12 cellular contexts compared by ENCODE assay signal in the genomic region with DNA sequence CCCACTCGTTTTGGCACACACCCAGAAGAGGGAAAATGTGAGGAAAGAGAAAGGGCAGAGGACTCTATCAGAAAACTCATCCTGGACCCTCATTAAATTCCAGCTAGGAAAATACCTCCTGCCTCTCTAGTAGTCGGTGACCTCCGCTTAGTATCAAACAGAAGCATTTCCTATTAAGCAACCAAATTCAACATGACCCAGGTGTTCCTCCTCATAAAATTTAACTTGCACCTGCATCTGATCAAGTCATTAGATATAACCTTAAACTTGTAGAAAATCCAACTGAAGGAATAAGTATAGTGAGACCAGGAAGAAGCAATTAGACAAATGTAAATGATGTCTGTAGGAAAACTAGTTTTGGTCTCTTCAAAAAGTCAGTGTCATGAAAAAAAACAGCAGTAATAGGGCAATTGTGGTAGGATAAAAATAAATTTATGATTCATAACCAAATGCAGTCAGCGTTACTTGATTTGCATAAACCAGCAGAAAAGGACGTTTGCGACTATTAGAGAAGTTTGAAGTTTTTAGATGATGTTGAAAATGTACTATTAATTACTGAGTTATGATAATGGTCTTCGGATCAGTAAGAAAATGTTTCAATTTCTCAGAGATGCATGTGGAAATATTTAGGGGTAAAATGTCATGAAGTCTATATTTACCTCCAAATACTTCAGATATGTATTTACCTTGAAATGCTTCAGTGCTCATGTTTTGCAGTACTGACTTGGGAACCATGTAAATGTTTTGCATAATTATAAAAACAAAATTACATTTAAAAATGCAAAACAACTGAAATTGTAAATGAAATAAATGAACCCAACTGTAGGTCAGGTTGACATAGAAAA. TPM values are rescaled to one million over a fixed set of nuclear protein-coding genes. Genes with fewer than 3 reads are reported as not detected.
A peak's percentile ranks its signal among the peaks of the same experiment; 100 is the strongest.
DNase-seq lines count a peak whose midpoint lies in the region; ATAC-seq, FAIRE-seq and TF ChIP-seq lines count a peak whose summit lies in the region.
"Had no signal": no experiment of that assay in that cellular context is flagged by ENCODE, and none has a peak within 500 bp of the region (broad histone marks: within the 10 kb centered on the region; RNA-seq: fewer than 3 reads in every experiment).

No MANE protein-coding gene starts in this region.

- DNase-seq in GM13976 (ENCODE audit: low spot score) = peak; percentile 52
- DNase-seq in activated T-helper 2 cell treated with anti-CD3 and anti-CD28 coated beads, Interferon-gamma antibody, Interleukin-2, Interleukin-4, amounts not matched to agents 10 μg/mL and 5 μg/mL and 100 μg/mL, durations not matched to agents 14 hours and 24 hours and 36 hours (ENCODE audit: low spot score) = no peak
- no peak for DNase-seq in stimulated activated CD8-positive, alpha-beta memory T cell treated with anti-CD3 and anti-CD28 coated beads, Interleukin-4, amount 100 ng/mL, for 48 hours
- no peak for DNase-seq in stimulated activated naive CD8-positive, alpha-beta T cell treated with anti-CD3 and anti-CD28 coated beads, Interleukin-15, amount 100 ng/mL, for 72 hours
- DNase-seq in urothelium cell line (ENCODE audit: low spot score) = no peak
- DNase-seq: NCI-H2081 treated with DMSO at 0.1 percent for 48 hours, sigmoid colon had no signal

- H3K27me3 Mint-ChIP-seq in activated T-helper 2 cell treated with anti-CD3 and anti-CD28 coated beads, Interferon-gamma antibody, Interleukin-2, Interleukin-4, amounts not matched to agents 10 μg/mL and 5 μg/mL and 100 μg/mL, durations not matched to agents 14 hours and 24 hours and 36 hours (ENCODE audit: low read depth) = no peaks in the 10 kb centered on the region
- no peaks in the 10 kb centered on the region for H3K27me3 Mint-ChIP-seq in stimulated activated naive CD8-positive, alpha-beta T cell treated with anti-CD3 and anti-CD28 coated beads, Interleukin-15, amount 100 ng/mL, for 72 hours

- in situ Hi-C loops in GM13976 (cut with MboI; ENCODE audit: low sequenced_read_pairs, unreplicated experiment) = no loop called here

- peak overlapping the region; percentile 56 for H3K27ac Mint-ChIP-seq in activated T-helper 2 cell treated with anti-CD3 and anti-CD28 coated beads, Interferon-gamma antibody, Interleukin-2, Interleukin-4, amounts not matched to agents 10 μg/mL and 5 μg/mL and 100 μg/mL, durations not matched to agents 14 hours and 24 hours and 36 hours
- no peak overlapping the region for H3K27ac Mint-ChIP-seq in stimulated activated naive CD8-positive, alpha-beta T cell treated with anti-CD3 and anti-CD28 coated beads, Interleukin-15, amount 100 ng/mL, for 72 hours
- H3K27ac Mint-ChIP-seq: activated naive CD4-positive, alpha-beta T cell treated with anti-CD3 and anti-CD28 coated beads, Interleukin-2, amount 50 U/mL, for 72 hours had no signal

- peaks cover 29% of the 10 kb centered on the region for H3K36me3 Mint-ChIP-seq in activated T-helper 2 cell treated with anti-CD3 and anti-CD28 coated beads, Interferon-gamma antibody, Interleukin-2, Interleukin-4, amounts not matched to agents 10 μg/mL and 5 μg/mL and 100 μg/mL, durations not matched to agents 14 hours and 24 hours and 36 hours (ENCODE audit: low read depth)
- H3K36me3 Mint-ChIP-seq: activated naive CD4-positive, alpha-beta T cell treated with anti-CD3 and anti-CD28 coated beads, Interleukin-2, amount 50 U/mL, for 72 hours had no signal

- peaks cover 46% of the 10 kb centered on the region for H3K4me1 Mint-ChIP-seq in activated T-helper 2 cell treated with anti-CD3 and anti-CD28 coated beads, Interferon-gamma antibody, Interleukin-2, Interleukin-4, amounts not matched to agents 10 μg/mL and 5 μg/mL and 100 μg/mL, durations not matched to agents 14 hours and 24 hours and 36 hours (ENCODE audit: low read depth)
- peaks cover 53% of the 10 kb centered on the region for H3K4me1 Mint-ChIP-seq in stimulated activated naive CD8-positive, alpha-beta T cell treated with anti-CD3 and anti-CD28 coated beads, Interleukin-15, amount 100 ng/mL, for 72 hours

- no peak for TF ChIP-seq CTCF in GM13976 (IDR thresholded peaks at IDR 0.05; ENCODE audit: borderline replicate concordance, control extremely low read depth, extremely low read depth, insufficient read depth, missing control alignments)

- intact Hi-C loops in activated T-helper 2 cell treated with anti-CD3 and anti-CD28 coated beads, Interferon-gamma antibody, Interleukin-2, Interleukin-4, amounts not matched to agents 10 μg/mL and 5 μg/mL and 100 μg/mL, durations not matched to agents 14 hours and 24 hours and 36 hours (cut with micrococcal nuclease) = loop anchor here (10.0 kb wide), 1 partner anchor 266 kb away; the partner anchor contains the start of gene RNF111

- ATAC-seq in GM21360 (IDR thresholded peaks at IDR 0.05; ENCODE audit: unreplicated experiment) (peak; percentile 48), HG03196 (IDR thresholded peaks at IDR 0.05; ENCODE audit: unreplicated experiment) (peak; percentile 44), HG03025 (IDR thresholded peaks at IDR 0.05; ENCODE audit: low FRiP score, unreplicated experiment) (no peak)
- ATAC-seq in stimulated activated naive CD8-positive, alpha-beta T cell treated with anti-CD3 and anti-CD28 coated beads, Interleukin-15, amount 100 ng/mL, for 72 hours = no peak
- ATAC-seq: activated naive CD4-positive, alpha-beta T cell treated with anti-CD3 and anti-CD28 coated beads, Interleukin-2, amount 50 U/mL, for 72 hours had no signal

- H3K4me3 Mint-ChIP-seq in activated T-helper 2 cell treated with anti-CD3 and anti-CD28 coated beads, Interferon-gamma antibody, Interleukin-2, Interleukin-4, amounts not matched to agents 10 μg/mL and 5 μg/mL and 100 μg/mL, durations not matched to agents 14 hours and 24 hours and 36 hours (ENCODE audit: low read depth) = no peak overlapping the region
- no peak overlapping the region for H3K4me3 Mint-ChIP-seq in stimulated activated naive CD8-positive, alpha-beta T cell treated with anti-CD3 and anti-CD28 coated beads, Interleukin-15, amount 100 ng/mL, for 72 hours

- no peaks in the 10 kb centered on the region for H3K9me3 Mint-ChIP-seq in activated T-helper 2 cell treated with anti-CD3 and anti-CD28 coated beads, Interferon-gamma antibody, Interleukin-2, Interleukin-4, amounts not matched to agents 10 μg/mL and 5 μg/mL and 100 μg/mL, durations not matched to agents 14 hours and 24 hours and 36 hours
- H3K9me3 Mint-ChIP-seq in stimulated activated naive CD8-positive, alpha-beta T cell treated with anti-CD3 and anti-CD28 coated beads, Interleukin-15, amount 100 ng/mL, for 72 hours = no peaks in the 10 kb centered on the region
- H3K9me3 Mint-ChIP-seq: activated naive CD4-positive, alpha-beta T cell treated with anti-CD3 and anti-CD28 coated beads, Interleukin-2, amount 50 U/mL, for 72 hours had no signal

- no peak for FAIRE-seq in urothelium cell line (lab: Jason Lieb, UNC)

RNA-seq across cellular contexts. Expression of gene LDHAL6B, which starts 44.6 kb away (rescaled TPM):
- total RNA-seq in activated T-helper 2 cell treated with anti-CD3 and anti-CD28 coated beads, Interferon-gamma antibody, Interleukin-2, Interleukin-4, amounts not matched to agents 10 μg/mL and 5 μg/mL and 100 μg/mL, durations not matched to agents 14 hours and 24 hours and 36 hours = not detected in 2 replicates
- total RNA-seq: activated naive CD4-positive, alpha-beta T cell treated with anti-CD3 and anti-CD28 coated beads, Interleukin-2, amount 50 U/mL, for 72 hours; Daoy; sigmoid colon had no signal

Comparison
In these comparisons a context has a peak if more than half of its experiments do, and no peak if none do; other contexts are left out.
1. ATAC-seq: peak in GM21360 (single experiment) and HG03196 (single experiment); none in stimulated activated naive CD8-positive, alpha-beta T cell treated with anti-CD3 and anti-CD28 coated beads, Interleukin-15, amount 100 ng/mL, for 72 hours (single experiment) and HG03025 (single experiment).